Comparison of ENCODE assay signal across 9 cellular contexts in genomic region chr18:79519751-79520472, GRCh38.
DNase-seq lines count a peak whose midpoint lies in the region; ATAC-seq and TF ChIP-seq lines count a peak whose summit lies in the region.
"Had no signal": no experiment of that assay in that cellular context is flagged by ENCODE, and none has a peak within 500 bp of the region (broad histone marks: within the 10 kb centered on the region; RNA-seq: fewer than 3 reads in every experiment).

No MANE protein-coding gene starts in this region.

- H3K9me3 ChIP-seq in CD4-positive, CD25-positive, alpha-beta regulatory T cell (ENCODE audit: control insufficient read depth in 2 of 2, low read length in 2 of 2): no peaks in the 10 kb centered on the region
- no peaks in the 10 kb centered on the region for H3K9me3 ChIP-seq in upper lobe of left lung

- H3K36me3 Mint-ChIP-seq in CD4-positive, CD25-positive, alpha-beta regulatory T cell: peaks cover 3% of the 10 kb centered on the region
- no peaks in the 10 kb centered on the region for H3K36me3 Mint-ChIP-seq in natural killer cell treated with Interleukin-12 subunit alpha and Interleukin-12 subunit beta and Interleukin-15 and Interleukin-18, amount 100 ng/mL, for 72 hours

- no peak for TF ChIP-seq POLR2A in upper lobe of left lung (IDR thresholded peaks at IDR 0.05)

- peaks cover 24 to 90% (median 43%) of the 10 kb centered on the region in 4 donors for H3K4me1 Mint-ChIP-seq in CD4-positive, CD25-positive, alpha-beta regulatory T cell
- peaks cover 45 to 57% of the 10 kb centered on the region in 2 donors for H3K4me1 Mint-ChIP-seq in natural killer cell treated with Interleukin-12 subunit alpha and Interleukin-12 subunit beta and Interleukin-15 and Interleukin-18, amount 100 ng/mL, for 72 hours (ENCODE audit: low read depth in 2 of 2)

- no peaks in the 10 kb centered on the region for H3K36me3 ChIP-seq in CD4-positive, CD25-positive, alpha-beta regulatory T cell (ENCODE audit: control insufficient read depth, insufficient read depth, low read length)
- no peaks in the 10 kb centered on the region for H3K36me3 ChIP-seq in upper lobe of left lung

- H3K27ac Mint-ChIP-seq in CD4-positive, CD25-positive, alpha-beta regulatory T cell: peak overlapping the region; percentile 88 to 94 (median 91)
- H3K27ac Mint-ChIP-seq in natural killer cell treated with Interleukin-12 subunit alpha and Interleukin-12 subunit beta and Interleukin-15 and Interleukin-18, amount 100 ng/mL, for 72 hours: peak overlapping the region in 1 of 2 donors; percentile 49

- peak; percentile 17 to 20 for ATAC-seq in CD4-positive, CD25-positive, alpha-beta regulatory T cell (ENCODE audit: low read depth in 2 of 2)
- no peak for ATAC-seq in natural killer cell treated with Interleukin-12 subunit alpha and Interleukin-12 subunit beta and Interleukin-15 and Interleukin-18, amount 100 ng/mL, for 72 hours
- ATAC-seq in GM18873 (IDR thresholded peaks at IDR 0.05; ENCODE audit: low FRiP score, unreplicated experiment) (no peak), upper lobe of left lung (ENCODE audit: low FRiP score in 2 of 2) (no peak), GM18907 (IDR thresholded peaks at IDR 0.05; ENCODE audit: unreplicated experiment) (no peak)

- peaks cover 69% of the 10 kb centered on the region for H3K4me1 ChIP-seq in CD4-positive, CD25-positive, alpha-beta regulatory T cell (ENCODE audit: control insufficient read depth, insufficient read depth, low read length, poor library complexity, severe bottlenecking)
- peaks cover 2 to 25% (median 10%) of the 10 kb centered on the region in 4 donors for H3K4me1 ChIP-seq in upper lobe of left lung

- DNase-seq in CD4-positive, CD25-positive, alpha-beta regulatory T cell: peak in 2 of 3 donors; percentile 63 to 76
- DNase-seq in UCSD-AML1 (lab: John Stamatoyannopoulos, UW; ENCODE audit: unreplicated experiment) (peak; percentile 37), coronary artery (ENCODE audit: low spot score) (peak; percentile 71), upper lobe of left lung (no peak), HEK293T (ENCODE audit: extremely low spot score) (no peak)
- DNase-seq in natural killer cell treated with Interleukin-12 subunit alpha and Interleukin-12 subunit beta and Interleukin-15 and Interleukin-18, amount 100 ng/mL, for 72 hours (ENCODE audit: low spot score): no peak
- DNase-seq: DMS79 had no signal

- no peak for TF ChIP-seq EP300 in upper lobe of left lung (IDR thresholded peaks at IDR 0.05)

- H3K27me3 Mint-ChIP-seq in CD4-positive, CD25-positive, alpha-beta regulatory T cell: peaks cover 11% of the 10 kb centered on the region
- no peaks in the 10 kb centered on the region for H3K27me3 Mint-ChIP-seq in natural killer cell treated with Interleukin-12 subunit alpha and Interleukin-12 subunit beta and Interleukin-15 and Interleukin-18, amount 100 ng/mL, for 72 hours

- peak overlapping the region; percentile 67 to 92 (median 84) for H3K4me3 Mint-ChIP-seq in CD4-positive, CD25-positive, alpha-beta regulatory T cell
- H3K4me3 Mint-ChIP-seq in natural killer cell treated with Interleukin-12 subunit alpha and Interleukin-12 subunit beta and Interleukin-15 and Interleukin-18, amount 100 ng/mL, for 72 hours: peak overlapping the region; percentile 6

- peak overlapping the region; percentile 92 for H3K27ac ChIP-seq in CD4-positive, CD25-positive, alpha-beta regulatory T cell (ENCODE audit: insufficient read depth, low read length, poor library complexity, severe bottlenecking)
- H3K27ac ChIP-seq in coronary artery: no peak overlapping the region
- no peak overlapping the region for H3K27ac ChIP-seq in upper lobe of left lung

- CTCF ChIA-PET in HEK293T (lab: Yijun Ruan, JAX): no interaction called here

- no peak overlapping the region for H3K4me3 ChIP-seq in CD4-positive, CD25-positive, alpha-beta regulatory T cell (ENCODE audit: low read depth, low read length)
- H3K4me3 ChIP-seq in coronary artery: peak overlapping the region; percentile 57
- peak overlapping the region in 2 of 4 donors; percentile 4 to 6 for H3K4me3 ChIP-seq in upper lobe of left lung

- no peaks in the 10 kb centered on the region for H3K27me3 ChIP-seq in CD4-positive, CD25-positive, alpha-beta regulatory T cell (ENCODE audit: control insufficient read depth, insufficient read depth, low read length)
- no peaks in the 10 kb centered on the region for H3K27me3 ChIP-seq in upper lobe of left lung

- 42 to 60% methylated on average over 34 to 37 of the region's 37 CpGs for WGBS in upper lobe of left lung, 2 donors

- TF ChIP-seq CTCF in coronary artery (IDR thresholded peaks at IDR 0.05) (no peak), upper lobe of left lung (IDR thresholded peaks at IDR 0.05) (no peak)

- POLR2A ChIA-PET in HEK293T (lab: Yijun Ruan, JAX): no interaction called here

- H3K9me3 Mint-ChIP-seq in CD4-positive, CD25-positive, alpha-beta regulatory T cell: no peaks in the 10 kb centered on the region
- H3K9me3 Mint-ChIP-seq in natural killer cell treated with Interleukin-12 subunit alpha and Interleukin-12 subunit beta and Interleukin-15 and Interleukin-18, amount 100 ng/mL, for 72 hours: no peaks in the 10 kb centered on the region

TF ChIP-seq in HEK293T, 16 proteins besides CTCF, POLR2A, EP300 and RAD21:
- TF ChIP-seq, protein P1, sequence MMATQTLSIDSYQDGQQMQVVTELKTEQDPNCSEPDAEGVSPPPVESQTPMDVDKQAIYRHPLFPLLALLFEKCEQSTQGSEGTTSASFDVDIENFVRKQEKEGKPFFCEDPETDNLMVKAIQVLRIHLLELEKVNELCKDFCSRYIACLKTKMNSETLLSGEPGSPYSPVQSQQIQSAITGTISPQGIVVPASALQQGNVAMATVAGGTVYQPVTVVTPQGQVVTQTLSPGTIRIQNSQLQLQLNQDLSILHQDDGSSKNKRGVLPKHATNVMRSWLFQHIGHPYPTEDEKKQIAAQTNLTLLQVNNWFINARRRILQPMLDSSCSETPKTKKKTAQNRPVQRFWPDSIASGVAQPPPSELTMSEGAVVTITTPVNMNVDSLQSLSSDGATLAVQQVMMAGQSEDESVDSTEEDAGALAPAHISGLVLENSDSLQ (IDR thresholded peaks at IDR 0.05): no peak
- no peak for TF ChIP-seq ELF4 (IDR thresholded peaks at IDR 0.05)
- TF ChIP-seq ARNT (IDR thresholded peaks at IDR 0.05): no peak
- no peak for TF ChIP-seq LEF1 (IDR thresholded peaks at IDR 0.05; ENCODE audit: borderline replicate concordance)
- TF ChIP-seq BHLHE40 (IDR thresholded peaks at IDR 0.05; ENCODE audit: borderline replicate concordance): no peak
- TF ChIP-seq FOXM1 (IDR thresholded peaks at IDR 0.05; ENCODE audit: borderline replicate concordance): no peak
- no peak for TF ChIP-seq ZNF384 (IDR thresholded peaks at IDR 0.05)
- TF ChIP-seq FOXK2 (IDR thresholded peaks at IDR 0.05): no peak
- TF ChIP-seq SUZ12 (IDR thresholded peaks at IDR 0.05): no peak
- no peak for TF ChIP-seq FOXA1 (IDR thresholded peaks at IDR 0.05)
- TF ChIP-seq SP1 (IDR thresholded peaks at IDR 0.05): no peak
- TF ChIP-seq L3MBTL2 (conservative IDR thresholded peaks at IDR 0.05): no peak
- TF ChIP-seq CTBP1 (IDR thresholded peaks at IDR 0.05; ENCODE audit: borderline replicate concordance): no peak
- no peak for TF ChIP-seq NFRKB (IDR thresholded peaks at IDR 0.05)

Comparison
In these comparisons a context has a peak if more than half of its experiments do, and no peak if none do; other contexts are left out.
1. ATAC-seq: peak in CD4-positive, CD25-positive, alpha-beta regulatory T cell (2 of 2); none in natural killer cell treated with Interleukin-12 subunit alpha and Interleukin-12 subunit beta and Interleukin-15 and Interleukin-18, amount 100 ng/mL, for 72 hours (0 of 2), GM18873 (single experiment), upper lobe of left lung (0 of 2) and GM18907 (single experiment).
2. DNase-seq: peak in CD4-positive, CD25-positive, alpha-beta regulatory T cell (2 of 3), UCSD-AML1 (single experiment) and coronary artery (single experiment); none in natural killer cell treated with Interleukin-12 subunit alpha and Interleukin-12 subunit beta and Interleukin-15 and Interleukin-18, amount 100 ng/mL, for 72 hours (single experiment), upper lobe of left lung (0 of 2) and HEK293T (single experiment).